In genomic region chr9:38066167-38066906, GRCh38 we compare ENCODE assay signal across 9 cellular contexts. TPM values are rescaled to one million over a fixed set of nuclear protein-coding genes. Genes with fewer than 3 reads are reported as not detected.
A peak's percentile ranks its signal among the peaks of the same experiment; 100 is the strongest.
DNase-seq lines count a peak whose midpoint lies in the region; ATAC-seq and TF ChIP-seq lines count a peak whose summit lies in the region.
"Had no signal": no experiment of that assay in that cellular context is flagged by ENCODE, and none has a peak within 500 bp of the region (broad histone marks: within the 10 kb centered on the region; RNA-seq: fewer than 3 reads in every experiment).

No MANE protein-coding gene starts in this region.

- H3K36me3 Mint-ChIP-seq in CD4-positive, CD25-positive, alpha-beta regulatory T cell: no peaks in the 10 kb centered on the region
- peaks cover 20% of the 10 kb centered on the region for H3K36me3 Mint-ChIP-seq in dendritic cell treated with granulocyte-macrophage colony-stimulating factor and Interleukin-4, amounts not matched to agents 40 ng/mL and 50 ng/mL, for 4 days (ENCODE audit: low read depth)
- H3K36me3 Mint-ChIP-seq in nephron (ENCODE audit: low read depth): no peaks in the 10 kb centered on the region

- no peak overlapping the region for H3K4me3 ChIP-seq in CD4-positive, CD25-positive, alpha-beta regulatory T cell (ENCODE audit: low read depth, low read length)

- H3K9me3 ChIP-seq in CD4-positive, CD25-positive, alpha-beta regulatory T cell (ENCODE audit: control insufficient read depth in 2 of 2, low read length in 2 of 2): no peaks in the 10 kb centered on the region
- H3K9me3 ChIP-seq: neutrophil had no signal

- TF ChIP-seq CTCF in nephron (IDR thresholded peaks at IDR 0.05; ENCODE audit: unreplicated experiment in 3 of 3): peak; percentile 20 to 37 (median 24)

- H3K27ac Mint-ChIP-seq in CD4-positive, CD25-positive, alpha-beta regulatory T cell: peak overlapping the region in 1 of 3 donors; percentile 74
- H3K27ac Mint-ChIP-seq in dendritic cell treated with granulocyte-macrophage colony-stimulating factor and Interleukin-4, amounts not matched to agents 40 ng/mL and 50 ng/mL, for 4 days: peak overlapping the region; percentile 81
- peak overlapping the region; percentile 80 to 87 (median 87) for H3K27ac Mint-ChIP-seq in nephron

- DNase-seq in CD4-positive, CD25-positive, alpha-beta regulatory T cell: no peak
- DNase-seq in M059J (ENCODE audit: low read depth) (peak; percentile 61), OCI-M1 (lab: John Stamatoyannopoulos, UW) (no peak), NCI-H446 (lab: John Stamatoyannopoulos, UW) (no peak), H4 (ENCODE audit: low spot score) (no peak)

- intact Hi-C loops in dendritic cell treated with granulocyte-macrophage colony-stimulating factor and Interleukin-4, amounts not matched to agents 40 ng/mL and 50 ng/mL, for 4 days (cut with micrococcal nuclease): loop anchor here (5.0 kb wide), 1 partner anchor 139 kb away; no protein-coding TSS in a partner anchor

- H3K36me3 ChIP-seq in CD4-positive, CD25-positive, alpha-beta regulatory T cell (ENCODE audit: control insufficient read depth, insufficient read depth, low read length): no peaks in the 10 kb centered on the region
- H3K36me3 ChIP-seq: neutrophil had no signal

- H3K27me3 Mint-ChIP-seq in CD4-positive, CD25-positive, alpha-beta regulatory T cell: peaks cover 45% of the 10 kb centered on the region
- H3K27me3 Mint-ChIP-seq in dendritic cell treated with granulocyte-macrophage colony-stimulating factor and Interleukin-4, amounts not matched to agents 40 ng/mL and 50 ng/mL, for 4 days: peaks cover 3% of the 10 kb centered on the region
- H3K27me3 Mint-ChIP-seq in nephron (ENCODE audit: low read depth): peaks cover 30% of the 10 kb centered on the region

- peak overlapping the region; percentile 83 to 90 (median 88) for H3K4me3 Mint-ChIP-seq in CD4-positive, CD25-positive, alpha-beta regulatory T cell
- H3K4me3 Mint-ChIP-seq in dendritic cell treated with granulocyte-macrophage colony-stimulating factor and Interleukin-4, amounts not matched to agents 40 ng/mL and 50 ng/mL, for 4 days: peak overlapping the region; percentile 85
- H3K4me3 Mint-ChIP-seq in nephron: peak overlapping the region; percentile 95 to 98 (median 96)

- H3K4me1 Mint-ChIP-seq in CD4-positive, CD25-positive, alpha-beta regulatory T cell: peaks cover 2 to 27% (median 15%) of the 10 kb centered on the region in 4 donors
- H3K4me1 Mint-ChIP-seq in dendritic cell treated with granulocyte-macrophage colony-stimulating factor and Interleukin-4, amounts not matched to agents 40 ng/mL and 50 ng/mL, for 4 days (ENCODE audit: low read depth): peaks cover 77% of the 10 kb centered on the region
- H3K4me1 Mint-ChIP-seq in nephron: peaks cover 71% of the 10 kb centered on the region

- peaks cover 27% of the 10 kb centered on the region for H3K4me1 ChIP-seq in CD4-positive, CD25-positive, alpha-beta regulatory T cell (ENCODE audit: control insufficient read depth, insufficient read depth, low read length, poor library complexity, severe bottlenecking)

- H3K9me3 Mint-ChIP-seq in CD4-positive, CD25-positive, alpha-beta regulatory T cell: no peaks in the 10 kb centered on the region
- H3K9me3 Mint-ChIP-seq in dendritic cell treated with granulocyte-macrophage colony-stimulating factor and Interleukin-4, amounts not matched to agents 40 ng/mL and 50 ng/mL, for 4 days: no peaks in the 10 kb centered on the region
- H3K9me3 Mint-ChIP-seq in nephron: no peaks in the 10 kb centered on the region

- ATAC-seq in CD4-positive, CD25-positive, alpha-beta regulatory T cell (ENCODE audit: low read depth in 2 of 2): no peak
- ATAC-seq in GM19455 (IDR thresholded peaks at IDR 0.05; ENCODE audit: unreplicated experiment): no peak

- H3K27me3 ChIP-seq in CD4-positive, CD25-positive, alpha-beta regulatory T cell (ENCODE audit: control insufficient read depth, insufficient read depth, low read length): peaks cover 9% of the 10 kb centered on the region

- H3K27ac ChIP-seq in CD4-positive, CD25-positive, alpha-beta regulatory T cell (ENCODE audit: insufficient read depth, low read length, poor library complexity, severe bottlenecking): no peak overlapping the region
- H3K27ac ChIP-seq: neutrophil had no signal

RNA-seq across cellular contexts. Expression of gene SHB, which starts 2.7 kb away (rescaled TPM):
- total RNA-seq in CD4-positive, CD25-positive, alpha-beta regulatory T cell: 0.69 TPM
- polyA plus RNA-seq in CD4-positive, CD25-positive, alpha-beta regulatory T cell: under 1 TPM in 1 of 4 donors, not detected in 3; 0.27 TPM
- total RNA-seq in M059J (2014; rRNA removed; shearing (Covaris generic)): 16.7 and 25.6 TPM in 2 replicates
- 8.7 and 10.1 TPM in 2 replicates for total RNA-seq in H4 (2014; rRNA removed; shearing (Covaris generic))
